Comparison of ENCODE assay signal across 1 cellular context in genomic region chr10:110845756-110846620, GRCh38.
TF ChIP-seq lines count a peak whose summit lies in the region.

No MANE protein-coding gene starts in this region.

TF ChIP-seq in HepG2, 621 proteins besides CTCF, POLR2A, EP300 and RAD21 (continued from another document):
- TF ChIP-seq ZGPAT (CRISPR knock-in tag; IDR thresholded peaks at IDR 0.05) (0 out of 2 replicates have a peak, but pooled peaks have one; percentile 34), ZNF367 (CRISPR knock-in tag; IDR thresholded peaks at IDR 0.05; ENCODE audit: borderline replicate concordance) (no peak), ZFY (CRISPR knock-in tag; IDR thresholded peaks at IDR 0.05) (peak; percentile 54; the same call in 1 of the 2 replicates), MXD4 (CRISPR knock-in tag; IDR thresholded peaks at IDR 0.05) (peak; percentile 66; the same call in 1 of the 2 replicates), RFX3 (CRISPR knock-in tag; IDR thresholded peaks at IDR 0.05) (no peak), RARA (CRISPR knock-in tag; IDR thresholded peaks at IDR 0.05) (peak; percentile 61), NFATC3 (CRISPR knock-in tag; IDR thresholded peaks at IDR 0.05) (no peak), ZNF879 (CRISPR knock-in tag; IDR thresholded peaks at IDR 0.05) (no peak), NFYC (CRISPR knock-in tag; IDR thresholded peaks at IDR 0.05) (no peak), ZNF510 (CRISPR knock-in tag; IDR thresholded peaks at IDR 0.05; ENCODE audit: low read depth) (0 out of 2 replicates have a peak, but pooled peaks have one; percentile 48), SPEN (CRISPR knock-in tag; IDR thresholded peaks at IDR 0.05; ENCODE audit: low read depth) (0 out of 2 replicates have a peak, but pooled peaks have one; percentile 15), ZNF670 (CRISPR knock-in tag; IDR thresholded peaks at IDR 0.05; ENCODE audit: borderline replicate concordance) (no peak), ZNF296 (CRISPR knock-in tag; conservative IDR thresholded peaks at IDR 0.05) (no peak), CREB3 (CRISPR knock-in tag; IDR thresholded peaks at IDR 0.05) (no peak), EHMT2 (IDR thresholded peaks at IDR 0.05; ENCODE audit: borderline replicate concordance, low read depth, low read length) (no peak), ZNF816 (CRISPR knock-in tag; IDR thresholded peaks at IDR 0.05; ENCODE audit: borderline replicate concordance) (no peak), ZNF788 (CRISPR knock-in tag; IDR thresholded peaks at IDR 0.05; ENCODE audit: borderline replicate concordance) (0 out of 2 replicates have a peak, but pooled peaks have one; percentile 46), IRF9 (CRISPR knock-in tag; IDR thresholded peaks at IDR 0.05; ENCODE audit: borderline replicate concordance) (peak; percentile 45; the same call in 1 of the 2 replicates), FOXA3 (CRISPR knock-in tag; IDR thresholded peaks at IDR 0.05) (peak; percentile 86), HDAC2 (CRISPR knock-in tag; IDR thresholded peaks at IDR 0.05) (peak; percentile 82; the same call in 1 of the 2 replicates), ATF2 (CRISPR knock-in tag; IDR thresholded peaks at IDR 0.05) (no peak), HIC2 (CRISPR knock-in tag; IDR thresholded peaks at IDR 0.05; ENCODE audit: low read depth) (peak; percentile 94), ZNF713 (CRISPR knock-in tag; IDR thresholded peaks at IDR 0.05) (no peak), KLF12 (CRISPR knock-in tag; IDR thresholded peaks at IDR 0.05; ENCODE audit: borderline replicate concordance) (no peak), MED8 (CRISPR knock-in tag; IDR thresholded peaks at IDR 0.05; ENCODE audit: insufficient replicate concordance) (peak; percentile 29), TGIF2 (CRISPR knock-in tag; IDR thresholded peaks at IDR 0.05) (peak; percentile 75), ZNF746 (CRISPR knock-in tag; IDR thresholded peaks at IDR 0.05) (no peak), DMTF1 (CRISPR knock-in tag; IDR thresholded peaks at IDR 0.05) (no peak), HNF1B (CRISPR knock-in tag; IDR thresholded peaks at IDR 0.05) (peak; percentile 87; the same call in 1 of the 2 replicates), SNRNP70 (IDR thresholded peaks at IDR 0.05; ENCODE audit: low read depth, low read length) (no peak), ZNF326 (CRISPR knock-in tag; IDR thresholded peaks at IDR 0.05; ENCODE audit: borderline replicate concordance) (no peak), SATB2 (CRISPR knock-in tag; IDR thresholded peaks at IDR 0.05) (no peak), LRRFIP1 (CRISPR knock-in tag; conservative IDR thresholded peaks at IDR 0.05) (no peak), PCBP2 (optimal IDR thresholded peaks at IDR 0.05; ENCODE audit: low read depth, low read length, poor library complexity, severe bottlenecking) (no peak), MZF1 (CRISPR knock-in tag; IDR thresholded peaks at IDR 0.05; ENCODE audit: borderline replicate concordance) (no peak), KAT8 (CRISPR knock-in tag; IDR thresholded peaks at IDR 0.05) (0 out of 2 replicates have a peak, but pooled peaks have one; percentile 22), PBX2 (CRISPR knock-in tag; IDR thresholded peaks at IDR 0.05) (0 out of 2 replicates have a peak, but pooled peaks have one; percentile 20), ASH2L (IDR thresholded peaks at IDR 0.05; ENCODE audit: insufficient read length, low read depth, low read length) (peak; percentile 51), KLF11 (CRISPR knock-in tag; IDR thresholded peaks at IDR 0.05) (no peak), NR2C2 (CRISPR knock-in tag; IDR thresholded peaks at IDR 0.05; ENCODE audit: borderline replicate concordance) (no peak), ZNF274 (CRISPR knock-in tag; IDR thresholded peaks at IDR 0.05) (no peak), NFYB (CRISPR knock-in tag; IDR thresholded peaks at IDR 0.05) (no peak), ZFP90 (CRISPR knock-in tag; IDR thresholded peaks at IDR 0.05; ENCODE audit: borderline replicate concordance) (no peak), ZSCAN29 (CRISPR knock-in tag; conservative IDR thresholded peaks at IDR 0.05) (peak; percentile 83; the same call in 1 of the 2 replicates), GZF1 (CRISPR knock-in tag; IDR thresholded peaks at IDR 0.05) (0 out of 2 replicates have a peak, but pooled peaks have one; percentile 13), ZNF414 (CRISPR knock-in tag; IDR thresholded peaks at IDR 0.05) (no peak), FOXA1 (IDR thresholded peaks at IDR 0.05) (no peak), FOXA1 (CRISPR knock-in tag; IDR thresholded peaks at IDR 0.05) (peak; percentile 95), TOPORS (CRISPR knock-in tag; IDR thresholded peaks at IDR 0.05) (no peak), RBAK (CRISPR knock-in tag; IDR thresholded peaks at IDR 0.05) (no peak), ZNF749 (CRISPR knock-in tag; IDR thresholded peaks at IDR 0.05; ENCODE audit: borderline replicate concordance) (no peak)
